In genomic region chr2:130155956-130156623, GRCh38 we compare ENCODE assay signal across 9 cellular contexts. TPM values are rescaled to one million over a fixed set of nuclear protein-coding genes. Genes with fewer than 3 reads are reported as not detected.
DNase-seq lines count a peak whose midpoint lies in the region; ATAC-seq and TF ChIP-seq lines count a peak whose summit lies in the region.
"Not testable (repeated sequence)": the region's sequence is repeated elsewhere in the genome, so short reads cannot be mapped to it uniquely, and the experiment has no call there.
"Had no signal": no experiment of that assay in that cellular context is flagged by ENCODE, and none has a peak within 500 bp of the region (broad histone marks: within the 10 kb centered on the region; RNA-seq: fewer than 3 reads in every experiment).

No MANE protein-coding gene starts in this region.

- intact Hi-C loops in head of caudate nucleus (cut with DNase I); mucosa of descending colon (cut with DNase I, micrococcal nuclease); testis (cut with DNase I; ENCODE audit: low total_unique reads): not testable (repeated sequence)

- H3K4me1 ChIP-seq in SJCRH30; mucosa of descending colon (ENCODE audit: low read depth); testis: not testable (repeated sequence)

- H3K4me3 Mint-ChIP-seq in brain: not testable (repeated sequence)

- H3K27me3 ChIP-seq in SJCRH30, testis: not testable (repeated sequence)

- TF ChIP-seq CTCF in brain (conservative IDR thresholded peaks at IDR 0.05) (peak; percentile 48 to 72), testis (IDR thresholded peaks at IDR 0.05) (peak; percentile 11 to 46 (median 40))
- not testable (repeated sequence) for TF ChIP-seq CTCF in mucosa of descending colon (IDR thresholded peaks at IDR 0.05)

- not testable (repeated sequence) for H3K36me3 ChIP-seq in SJCRH30; mucosa of descending colon (ENCODE audit: low read depth); testis (ENCODE audit: low read depth, missing control alignments)

- H3K27ac Mint-ChIP-seq in brain: not testable (repeated sequence)

- not testable (repeated sequence) for H3K9me3 Mint-ChIP-seq in brain

- peaks cover 20% of the 10 kb centered on the region for H3K36me3 Mint-ChIP-seq in brain

- not testable (repeated sequence) for H3K27ac ChIP-seq in SJCRH30, testis

- TF ChIP-seq POLR2A in testis (IDR thresholded peaks at IDR 0.05): not testable (repeated sequence)

- 48 to 50% methylated on average over 2 to 16 of the region's 16 CpGs for WGBS in testis, 2 donors

- H3K4me1 Mint-ChIP-seq in brain: not testable (repeated sequence)

- H3K27me3 Mint-ChIP-seq in brain: not testable (repeated sequence)

- H3K4me3 ChIP-seq in SJCRH30, mucosa of descending colon, testis: not testable (repeated sequence)

- ATAC-seq in mucosa of descending colon: peak; percentile 74

- DNase-seq in DMS153 treated with DMSO at 0.1 percent for 48 hours (lab: John Stamatoyannopoulos, UW; ENCODE audit: unreplicated experiment) (peak; percentile 17), HT-29 (ENCODE audit: low spot score) (peak; percentile 78), NCI-H2107 treated with DMSO at 0.1 percent for 48 hours (lab: John Stamatoyannopoulos, UW; ENCODE audit: unreplicated experiment) (peak; percentile 50), SJCRH30 (peak; percentile 44 to 61), head of caudate nucleus (peak in 37 of 42 donors; percentile 10 to 74 (median 40)), mucosa of descending colon (peak in 2 of 3 donors; percentile 66 to 69), testis (peak; percentile 73)

- H3K9me3 ChIP-seq in SJCRH30 (replicated peaks); mucosa of descending colon; testis: not testable (repeated sequence)

RNA-seq across cellular contexts. Expression of gene CCDC74B, which starts 11.2 kb away (rescaled TPM):
- total RNA-seq in HT-29 (2014; rRNA removed; shearing (Covaris generic)): 0.33 and 2.0 TPM in 2 replicates
- total RNA-seq in SJCRH30 (2014; rRNA removed; shearing (Covaris generic)): 2.2 and 2.7 TPM in 2 replicates
- polyA plus RNA-seq in brain (ENCODE audit: insufficient read depth, low read depth, low replicate concordance) (32.4 TPM), testis (ENCODE audit: insufficient read depth, low read depth, low replicate concordance) (140 TPM)
- total RNA-seq in mucosa of descending colon (1 to 10 TPM in 1 of 3 donors, under 1 TPM in 2; 0.12 to 1.6 (median 0.63) TPM), testis (100 to 1,000 TPM in 1 of 2 donors, 10 to 100 TPM in 1; 72.6 to 117 TPM)

RNA-seq across cellular contexts. Expression of gene SMPD4, which starts 25.3 kb away (rescaled TPM):
- total RNA-seq in HT-29 (2014; rRNA removed; shearing (Covaris generic)): 71.3 and 76.3 TPM in 2 replicates
- 62.0 and 67.5 TPM in 2 replicates for total RNA-seq in SJCRH30 (2014; rRNA removed; shearing (Covaris generic))
- polyA plus RNA-seq in brain (ENCODE audit: insufficient read depth, low read depth, low replicate concordance): 51.3 TPM
- total RNA-seq in mucosa of descending colon: 10 to 100 TPM; 37.9 to 41.5 (median 38.2) TPM
- 100 to 1,000 TPM; 101 to 121 TPM for total RNA-seq in testis
- 89.0 TPM for polyA plus RNA-seq in testis (ENCODE audit: insufficient read depth, low read depth, low replicate concordance)

RNA-seq across cellular contexts. Expression of gene MZT2B, which starts 26.0 kb away (rescaled TPM):
- 375 and 414 TPM in 2 replicates for total RNA-seq in HT-29 (2014; rRNA removed; shearing (Covaris generic))
- 63.2 and 99.3 TPM in 2 replicates for total RNA-seq in SJCRH30 (2014; rRNA removed; shearing (Covaris generic))
- polyA plus RNA-seq in brain (ENCODE audit: insufficient read depth, low read depth, low replicate concordance): 403 TPM
- total RNA-seq in mucosa of descending colon: 100 to 1,000 TPM; 171 to 215 (median 210) TPM
- 100 to 1,000 TPM; 132 to 137 TPM for total RNA-seq in testis
- 264 TPM for polyA plus RNA-seq in testis (ENCODE audit: insufficient read depth, low read depth, low replicate concordance)

RNA-seq across cellular contexts. Expression of gene POTEF, which starts 27.1 kb away (rescaled TPM):
- 0.60 and 0.61 TPM in 2 replicates for total RNA-seq in HT-29 (2014; rRNA removed; shearing (Covaris generic))
- 8.6 and 11.5 TPM in 2 replicates for total RNA-seq in SJCRH30 (2014; rRNA removed; shearing (Covaris generic))
- polyA plus RNA-seq in brain (ENCODE audit: insufficient read depth, low read depth, low replicate concordance) (not detected), testis (ENCODE audit: insufficient read depth, low read depth, low replicate concordance) (10.3 TPM)
- total RNA-seq in mucosa of descending colon (not detected), testis (10 to 100 TPM; 56.9 to 88.4 TPM)
- total RNA-seq: tibial nerve had no signal

RNA-seq across cellular contexts. Expression of gene TUBA3E, which starts 42.1 kb away (rescaled TPM):
- total RNA-seq in HT-29 (2014; rRNA removed; shearing (Covaris generic)): not detected in 2 replicates
- not detected in 2 replicates for total RNA-seq in SJCRH30 (2014; rRNA removed; shearing (Covaris generic))
- not detected for polyA plus RNA-seq in brain (ENCODE audit: insufficient read depth, low read depth, low replicate concordance)
- total RNA-seq in mucosa of descending colon: not detected
- total RNA-seq in testis: 100 to 1,000 TPM; 129 to 141 TPM
- polyA plus RNA-seq in testis (ENCODE audit: insufficient read depth, low read depth, low replicate concordance): 386 TPM
- total RNA-seq: tibial nerve had no signal

Comparison
In these comparisons a context has a peak if more than half of its experiments do, and no peak if none do; other contexts are left out.
1. DNase-seq: peak in every context shown above with its lines; median percentile 78 in HT-29; 73 in testis; 68 in mucosa of descending colon; 52 in SJCRH30; 50 in NCI-H2107 treated with DMSO at 0.1 percent for 48 hours; 40 in head of caudate nucleus; 17 in DMS153 treated with DMSO at 0.1 percent for 48 hours.
2. RNA of gene CCDC74B, which starts 11.2 kb away (total RNA-seq): 72.6 to 117 TPM in testis; 2.2 to 2.7 TPM in SJCRH30, 0.12 to 1.6 TPM in mucosa of descending colon and 0.33 to 2.0 TPM in HT-29; every median in the first group is over 10 times any median in the second.